ENCODE assay signal across 31 cellular contexts in the genomic region with DNA sequence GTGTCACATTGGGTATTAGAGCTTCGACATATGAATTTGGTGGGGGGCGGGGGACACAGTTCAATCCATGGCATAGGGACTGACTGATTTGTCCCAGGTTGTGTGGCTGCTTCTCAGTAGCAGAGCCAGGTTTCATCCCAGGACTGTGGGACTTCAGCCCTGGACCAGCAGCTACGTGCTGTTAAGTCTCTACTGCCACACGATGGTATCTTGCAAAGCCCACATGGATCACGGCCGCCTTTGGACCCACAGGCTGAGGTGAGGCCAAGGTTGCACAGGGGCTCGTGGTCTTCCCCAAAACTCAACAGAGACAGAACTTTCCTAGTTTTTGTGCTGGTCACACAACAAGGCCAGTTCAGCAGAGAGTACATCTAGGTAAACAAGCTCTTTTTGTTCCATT.
DNase-seq lines count a peak whose midpoint lies in the region; ATAC-seq, FAIRE-seq and TF ChIP-seq lines count a peak whose summit lies in the region.
"Had no signal": no experiment of that assay in that cellular context is flagged by ENCODE, and none has a peak within 500 bp of the region (broad histone marks: within the 10 kb centered on the region; RNA-seq: fewer than 3 reads in every experiment).

No MANE protein-coding gene starts in this region.

- H2BK120ac ChIP-seq in H9 (ENCODE audit: low read depth, low read length, poor library complexity, severe bottlenecking) = no peak overlapping the region

- TF ChIP-seq EP300 in HepG2 (IDR thresholded peaks at IDR 0.05; ENCODE audit: low read depth in 2 of 2, low read length in 2 of 2) = no peak
- no peak for TF ChIP-seq EP300 in HepG2 (CRISPR knock-in tag; IDR thresholded peaks at IDR 0.05; ENCODE audit: borderline replicate concordance)

- DNase-seq in H9 (peak; percentile 25), HepG2 (ENCODE audit: low spot score) (no peak), spleen (peak; percentile 59), AML-193 (lab: John Stamatoyannopoulos, UW) (no peak), GM12892 (ENCODE audit: insufficient read length) (no peak)
- DNase-seq in activated CD8-positive, alpha-beta memory T cell treated with anti-CD3 and anti-CD28 coated beads, Interleukin-2, amount 50 U/mL, for 48 hours = peak; percentile 47
- DNase-seq: activated CD4-positive, alpha-beta T cell treated with anti-CD3 and anti-CD28 coated beads for 1 hour; activated naive CD4-positive, alpha-beta T cell treated with Interleukin-2 at 50 U/mL for 16 hours; activated T-cell treated with anti-CD3 and anti-CD28 coated beads, Interleukin-2, amount 50 U/mL, for 4 hours; Caco-2; cerebellar nuclear complex; DMS53; foreskin melanocyte; GM23248; HFFc6; mammary epithelial cell; NCI-H1048; NCI-H1694 treated with DMSO at 0.1 percent for 48 hours; NCI-H446 treated with DMSO at 0.1 percent for 48 hours; NCI-H774; SHP77; stimulated activated CD4-positive, alpha-beta T cell treated with anti-CD3 and anti-CD28 coated beads, Interleukin-4, amount 100 ng/mL, for 1 hour had no signal

- H3K27me3 Mint-ChIP-seq in H9 (ENCODE audit: low read depth) = peaks cover 3% of the 10 kb centered on the region

- H4K8ac ChIP-seq in H9 (replicated peaks; ENCODE audit: insufficient read length, low read depth, low read length) = no peak overlapping the region

- H2AFZ ChIP-seq in H9 (ENCODE audit: low read length) = no peak overlapping the region
- no peak overlapping the region for H2AFZ ChIP-seq in HepG2 (ENCODE audit: low read length)
- H2AFZ ChIP-seq: GM23248, neural progenitor cell had no signal

- H3K27ac Mint-ChIP-seq in H9 = no peak overlapping the region
- H3K27ac Mint-ChIP-seq: HFFc6; neural progenitor cell; T-helper 2 cell treated with Interferon-gamma antibody and Interleukin-4, amounts not matched to agents 5 μg/mL and 100 μg/mL, for 36 hours had no signal

- TF ChIP-seq CTCF in H9 (conservative IDR thresholded peaks at IDR 0.05) (no peak), HepG2 (CRISPR knock-in tag; IDR thresholded peaks at IDR 0.05) (peak; percentile 16; the same call in 1 of the 2 replicates), spleen (IDR thresholded peaks at IDR 0.05 in 8 of 11, conservative IDR thresholded peaks at IDR 0.05 in 3 of 11) (no peak)

- in situ Hi-C loops in HepG2 (cut with HindIII; ENCODE audit: extremely low pct_ligation_motif_present, low pct_unique_long_range_greater_than_20kb) = loop anchor here (5.0 to 25.0 kb wide), 3 partner anchors 51 to 354 kb away; no protein-coding TSS in a partner anchor

- CTCF ChIA-PET in HepG2 (lab: Yijun Ruan, JAX; ENCODE audit: low intra/inter-chr PET ratio, low total read pairs) = interaction anchor here (4.6 kb wide), 1 partner anchor 242 kb away, joined by 72 read pairs; no protein-coding TSS in a partner anchor

- no peaks in the 10 kb centered on the region for H3K79me1 ChIP-seq in H9 (ENCODE audit: insufficient read depth, low read depth, low read length, poor library complexity, severe bottlenecking)

- TF ChIP-seq RAD21 in HepG2 (CRISPR knock-in tag; IDR thresholded peaks at IDR 0.05) = no peak

- peaks cover 0 to 6% (median 0%) of the 10 kb centered on the region in 3 experiments; a peak in 2 of 7 replicates for H3K36me3 Mint-ChIP-seq in H9 (ENCODE audit: insufficient read depth in 1 of 3, low read depth in 3 of 3)
- H3K36me3 Mint-ChIP-seq: neural progenitor cell had no signal

- H3K4me3 Mint-ChIP-seq in H9 = no peak overlapping the region
- H3K4me3 Mint-ChIP-seq: activated T-cell treated with anti-CD3 and anti-CD28 coated beads, Interleukin-2, amount 50 U/mL, for 4 hours; HFFc6; neural progenitor cell; T-helper 2 cell treated with Interferon-gamma antibody and Interleukin-4, amounts not matched to agents 5 μg/mL and 100 μg/mL, for 36 hours had no signal

- H3K23me2 ChIP-seq in H9 (ENCODE audit: insufficient read length, low read depth, low read length, poor library complexity, severe bottlenecking) = no peaks in the 10 kb centered on the region

- H3K79me2 ChIP-seq in H9 (ENCODE audit: insufficient read depth, low read length) = no peaks in the 10 kb centered on the region
- no peaks in the 10 kb centered on the region for H3K79me2 ChIP-seq in HepG2 (ENCODE audit: insufficient read depth, low read length)

- H3K4ac ChIP-seq in H9 (ENCODE audit: low read depth, low read length) = no peak overlapping the region

- no peak overlapping the region for H4K91ac ChIP-seq in H9 (ENCODE audit: insufficient read length, low read depth, low read length)

- WGBS in H9 (ENCODE audit: extremely low coverage, insufficient read length, low lambda C conversion rate) = no CpG with 5 or more reads among the region's 7 CpGs
- WGBS in HepG2 (ENCODE audit: low lambda C conversion rate) = 42% methylated on average over 2 of the region's 7 CpGs
- WGBS in spleen, 5 donors = 95 to 96% (median 95%) methylated on average over 7 of the region's 7 CpGs

- no peak overlapping the region for H2BK5ac ChIP-seq in H9 (ENCODE audit: insufficient read length, low read length)

- no peak overlapping the region for H3K56ac ChIP-seq in H9 (ENCODE audit: insufficient read length, low read depth, low read length)

- BruUV-seq in HepG2 (replicated peaks; lab: Mats Ljungman, UMichigan) = no TSS peak

- ATAC-seq in HepG2 (peak; percentile 49; the same call in 2 of the 3 replicates), HG02970 (IDR thresholded peaks at IDR 0.05; ENCODE audit: low FRiP score, unreplicated experiment) (no peak)
- ATAC-seq: activated T-cell treated with anti-CD3 and anti-CD28 coated beads, Interleukin-2, amount 50 U/mL, for 4 hours; heart right ventricle; right lobe of liver had no signal

- H4K20me1 ChIP-seq in H9 (ENCODE audit: control insufficient read depth, insufficient read depth, insufficient read length) = peaks cover 2% of the 10 kb centered on the region
- no peaks in the 10 kb centered on the region for H4K20me1 ChIP-seq in HepG2 (ENCODE audit: insufficient read depth, low read length)

- H3K27me3 ChIP-seq in H9 (ENCODE audit: insufficient read depth, low read length) = no peaks in the 10 kb centered on the region
- peaks cover 8 to 61% of the 10 kb centered on the region in 2 experiments; a peak in 4 of 5 replicates for H3K27me3 ChIP-seq in HepG2 (ENCODE audit: control insufficient read depth in 1 of 2, insufficient read depth in 2 of 2, low read length in 2 of 2)
- H3K27me3 ChIP-seq in spleen (replicated peaks in 1 of 7) = no peaks in the 10 kb centered on the region
- H3K27me3 ChIP-seq: neural progenitor cell, right lobe of liver had no signal

- H3K36me3 ChIP-seq in HepG2 (replicated peaks in 1 of 2; ENCODE audit: control insufficient read depth in 1 of 2, insufficient read depth in 2 of 2, low read length in 2 of 2) = no peaks in the 10 kb centered on the region
- peaks cover 0 to 92% (median 27%) of the 10 kb centered on the region in 6 donors for H3K36me3 ChIP-seq in spleen
- H3K36me3 ChIP-seq: BLaER1 treated with 17β-estradiol and CSF1 and Interleukin-3, amounts not matched to agents 10 nM and 100 nM; neural progenitor cell; right lobe of liver had no signal

- H3K27ac ChIP-seq in H9 (ENCODE audit: insufficient read length, low read depth, low read length) (no peak overlapping the region), HepG2 (ENCODE audit: extremely low read length, insufficient read depth, low read length) (no peak overlapping the region), spleen (no peak overlapping the region)
- H3K27ac ChIP-seq: esophagus muscularis mucosa, GM23248, neural progenitor cell, right lobe of liver had no signal

- H3K9ac ChIP-seq in H9 (ENCODE audit: extremely low read depth, insufficient read length, low read length) (no peak overlapping the region), HepG2 (ENCODE audit: insufficient read depth, low read depth, low read length) (no peak overlapping the region)
- H3K9ac ChIP-seq: BLaER1 treated with 17β-estradiol and CSF1 and Interleukin-3, amounts not matched to agents 10 nM and 100 nM; GM23248; neural progenitor cell had no signal

- no peak overlapping the region for H3K14ac ChIP-seq in H9 (ENCODE audit: insufficient read depth, low read length)

- TF ChIP-seq POLR2A in HepG2 (IDR thresholded peaks at IDR 0.05; ENCODE audit: insufficient read depth in 1 of 2, low read depth in 2 of 2, low read length in 2 of 2) (no peak), spleen (IDR thresholded peaks at IDR 0.05) (no peak), GM12892 (IDR thresholded peaks at IDR 0.05; ENCODE audit: low read depth, low read length) (no peak)

- no peak overlapping the region for H3T11ph ChIP-seq in H9 (ENCODE audit: low read length)

- H3K4me2 ChIP-seq in H9 (ENCODE audit: insufficient read depth, insufficient read length, low read length) (no peak overlapping the region), HepG2 (ENCODE audit: low read depth, low read length) (peak overlapping the region; percentile 27; the same call in 1 of the 2 replicates)
- H3K4me2 ChIP-seq: neural progenitor cell had no signal

- no peak overlapping the region for H2AK5ac ChIP-seq in H9 (ENCODE audit: insufficient read length, low read length)

- intact Hi-C loops in HepG2 (cut with micrococcal nuclease; ENCODE audit: unreplicated experiment) = loop anchor here (2.0 kb wide), 1 partner anchor 52 kb away; no protein-coding TSS in a partner anchor
- intact Hi-C loops in spleen (cut with DNase I; ENCODE audit: low total_unique reads) = loop anchor here (10.0 kb wide), 1 partner anchor 68 kb away; no protein-coding TSS in a partner anchor

- no peak overlapping the region for H4K5ac ChIP-seq in H9 (ENCODE audit: insufficient read length, low read depth, low read length)

- POLR2A ChIA-PET in HepG2 (lab: Yijun Ruan, JAX) = interaction anchor here (1.2 kb wide), 1 partner anchor 52 kb away, joined by 5 read pairs; no protein-coding TSS in a partner anchor

- no peak overlapping the region for H2BK15ac ChIP-seq in H9 (ENCODE audit: low read depth, low read length)

- no peak overlapping the region for H3K23ac ChIP-seq in H9 (ENCODE audit: insufficient read length, low read depth, low read length)

- H3K4me1 ChIP-seq in H9 (ENCODE audit: insufficient read depth, low read length) (peaks cover 6% of the 10 kb centered on the region), HepG2 (ENCODE audit: insufficient read depth, low read length) (peaks cover 20% of the 10 kb centered on the region), spleen (peaks cover 4 to 29% (median 21%) of the 10 kb centered on the region in 6 donors)
- H3K4me1 ChIP-seq: Caco-2, right lobe of liver had no signal

- no peaks in the 10 kb centered on the region for H3K9me3 ChIP-seq in H9 (ENCODE audit: control insufficient read depth, low read depth, low read length)
- H3K9me3 ChIP-seq in HepG2 (ENCODE audit: low read length) = no peaks in the 10 kb centered on the region
- H3K9me3 ChIP-seq in spleen = no peaks in the 10 kb centered on the region
- H3K9me3 ChIP-seq: BLaER1 treated with 17β-estradiol and CSF1 and Interleukin-3, amounts not matched to agents 10 nM and 100 nM; Caco-2; esophagus muscularis mucosa; heart right ventricle; right lobe of liver had no signal

- H3K4me3 ChIP-seq in HepG2 (replicated peaks in 1 of 3; ENCODE audit: insufficient read depth in 1 of 3, low read depth in 2 of 3, low read length in 3 of 3) (0 out of 6 replicates have a peak overlapping the region, but pooled peaks of 1 of the 3 experiments have one; percentile 5), spleen (no peak overlapping the region)
- H3K4me3 ChIP-seq: BLaER1 treated with 17β-estradiol and CSF1 and Interleukin-3, amounts not matched to agents 10 nM and 100 nM; esophagus muscularis mucosa; GM23248; heart right ventricle; neural progenitor cell; right lobe of liver had no signal

- FAIRE-seq in HepG2 (lab: Jason Lieb, UNC) (no peak), GM12892 (lab: Jason Lieb, UNC) (no peak)
- FAIRE-seq: endometrium, G401.6 had no signal

- no peak overlapping the region for H3K18ac ChIP-seq in H9 (ENCODE audit: insufficient read length, low read depth, low read length)

- peaks cover 35 to 41% of the 10 kb centered on the region in 2 experiments for H3K4me1 Mint-ChIP-seq in H9

- H2BK20ac ChIP-seq in H9 (ENCODE audit: low read depth, low read length, poor library complexity, severe bottlenecking) = no peak overlapping the region

- peaks cover 0 to 7% of the 10 kb centered on the region in 2 experiments; a peak in 2 of 5 replicates for H3K9me3 Mint-ChIP-seq in H9
- H3K9me3 Mint-ChIP-seq: activated T-cell treated with anti-CD3 and anti-CD28 coated beads, Interleukin-2, amount 50 U/mL, for 4 hours; HFFc6; neural progenitor cell; T-helper 2 cell treated with Interferon-gamma antibody and Interleukin-4, amounts not matched to agents 5 μg/mL and 100 μg/mL, for 36 hours had no signal

- peak overlapping the region; percentile 15 for H2BK12ac ChIP-seq in H9 (ENCODE audit: insufficient read length, low read depth, low read length)

Comparison
In these comparisons a context has a peak if more than half of its experiments do, and no peak if none do; other contexts are left out.
1. DNase-seq: peak in H9 (single experiment), activated CD8-positive, alpha-beta memory T cell treated with anti-CD3 and anti-CD28 coated beads, Interleukin-2, amount 50 U/mL, for 48 hours (single experiment) and spleen (single experiment); none in HepG2 (single experiment), AML-193 (0 of 2) and GM12892 (single experiment).